1 cellular context compared by ENCODE assay signal in the genomic region with DNA sequence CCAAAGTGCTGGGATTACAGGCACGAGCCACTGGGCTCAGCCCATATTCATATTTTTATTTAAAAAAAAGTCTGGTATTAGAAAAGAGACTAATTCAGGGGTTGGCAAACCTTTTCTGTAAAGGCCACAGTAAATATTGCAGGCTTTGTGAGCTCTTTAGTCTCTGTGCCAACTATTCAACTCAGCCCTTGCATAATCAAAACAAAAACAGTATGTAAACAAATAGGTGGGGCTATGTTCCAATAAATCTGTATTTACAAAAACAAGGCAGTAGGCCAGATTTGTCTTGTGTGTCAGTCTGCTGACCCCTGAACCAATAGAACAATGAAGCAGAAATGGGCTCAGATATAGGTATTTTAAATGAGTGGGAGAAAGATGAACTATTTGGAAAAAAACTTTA.
A peak's percentile ranks its signal among the peaks of the same experiment; 100 is the strongest.
TF ChIP-seq lines count a peak whose summit lies in the region.

No MANE protein-coding gene starts in this region.

TF ChIP-seq in HepG2, 621 proteins besides CTCF, POLR2A, EP300 and RAD21:
- TF ChIP-seq GATAD2A (CRISPR knock-in tag; IDR thresholded peaks at IDR 0.05) (peak; percentile 35), ZNF543 (CRISPR knock-in tag; IDR thresholded peaks at IDR 0.05) (no peak), MTF2 (CRISPR knock-in tag; IDR thresholded peaks at IDR 0.05; ENCODE audit: borderline replicate concordance) (no peak), FOXP1 (IDR thresholded peaks at IDR 0.05) (no peak), FOXP1 (CRISPR knock-in tag; IDR thresholded peaks at IDR 0.05) (peak; percentile 83), ARID5B (CRISPR knock-in tag; IDR thresholded peaks at IDR 0.05) (0 out of 2 replicates have a peak, but pooled peaks have one; percentile 13), CEBPB (IDR thresholded peaks at IDR 0.05; ENCODE audit: borderline replicate concordance, low read depth, low read length) (peak; percentile 4; the same call in 1 of the 2 replicates)
- TF ChIP-seq, protein P1, sequence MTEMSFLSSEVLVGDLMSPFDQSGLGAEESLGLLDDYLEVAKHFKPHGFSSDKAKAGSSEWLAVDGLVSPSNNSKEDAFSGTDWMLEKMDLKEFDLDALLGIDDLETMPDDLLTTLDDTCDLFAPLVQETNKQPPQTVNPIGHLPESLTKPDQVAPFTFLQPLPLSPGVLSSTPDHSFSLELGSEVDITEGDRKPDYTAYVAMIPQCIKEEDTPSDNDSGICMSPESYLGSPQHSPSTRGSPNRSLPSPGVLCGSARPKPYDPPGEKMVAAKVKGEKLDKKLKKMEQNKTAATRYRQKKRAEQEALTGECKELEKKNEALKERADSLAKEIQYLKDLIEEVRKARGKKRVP (CRISPR knock-in tag; IDR thresholded peaks at IDR 0.05), result 0 out of 4 replicates have a peak, but pooled peaks of 1 of the 2 experiments have one; percentile 28
- TF ChIP-seq, protein P2, sequence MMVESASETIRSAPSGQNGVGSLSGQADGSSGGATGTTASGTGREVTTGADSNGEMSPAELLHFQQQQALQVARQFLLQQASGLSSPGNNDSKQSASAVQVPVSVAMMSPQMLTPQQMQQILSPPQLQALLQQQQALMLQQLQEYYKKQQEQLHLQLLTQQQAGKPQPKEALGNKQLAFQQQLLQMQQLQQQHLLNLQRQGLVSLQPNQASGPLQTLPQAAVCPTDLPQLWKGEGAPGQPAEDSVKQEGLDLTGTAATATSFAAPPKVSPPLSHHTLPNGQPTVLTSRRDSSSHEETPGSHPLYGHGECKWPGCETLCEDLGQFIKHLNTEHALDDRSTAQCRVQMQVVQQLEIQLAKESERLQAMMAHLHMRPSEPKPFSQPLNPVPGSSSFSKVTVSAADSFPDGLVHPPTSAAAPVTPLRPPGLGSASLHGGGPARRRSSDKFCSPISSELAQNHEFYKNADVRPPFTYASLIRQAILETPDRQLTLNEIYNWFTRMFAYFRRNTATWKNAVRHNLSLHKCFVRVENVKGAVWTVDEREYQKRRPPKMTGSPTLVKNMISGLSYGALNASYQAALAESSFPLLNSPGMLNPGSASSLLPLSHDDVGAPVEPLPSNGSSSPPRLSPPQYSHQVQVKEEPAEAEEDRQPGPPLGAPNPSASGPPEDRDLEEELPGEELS (CRISPR knock-in tag; IDR thresholded peaks at IDR 0.05), result peak; percentile 32; the same call in 1 of the 2 replicates
